In the genomic region with DNA sequence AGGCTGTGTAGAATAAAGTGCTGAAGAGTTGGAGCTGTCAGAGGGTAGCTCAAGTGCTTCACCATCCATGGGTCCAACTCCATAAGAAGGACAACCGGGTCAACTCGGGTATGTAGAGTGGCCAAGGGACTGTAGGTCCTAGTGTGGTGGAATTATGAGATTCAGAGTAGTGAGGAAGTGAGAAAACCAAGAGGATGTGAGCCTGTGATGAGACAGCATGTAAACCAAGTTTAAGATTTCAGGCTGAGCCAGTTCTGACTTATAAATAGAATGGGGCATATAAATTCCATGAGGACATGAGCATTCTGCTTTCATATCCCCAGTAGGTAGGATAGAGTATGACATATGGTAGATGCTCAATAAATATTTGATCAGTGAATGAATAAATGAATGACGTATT, we compare ENCODE assay signal across 27 cellular contexts.
DNase-seq lines count a peak whose midpoint lies in the region; ATAC-seq, FAIRE-seq and TF ChIP-seq lines count a peak whose summit lies in the region.
"Had no signal": no experiment of that assay in that cellular context is flagged by ENCODE, and none has a peak within 500 bp of the region (broad histone marks: within the 10 kb centered on the region; RNA-seq: fewer than 3 reads in every experiment).

No MANE protein-coding gene starts in this region.

- H4K20me1 ChIP-seq in mammary epithelial cell (ENCODE audit: insufficient read depth, low read length), result no peaks in the 10 kb centered on the region

- H3K9ac ChIP-seq in mammary epithelial cell (ENCODE audit: insufficient read depth, low read length), result no peak overlapping the region
- H3K9ac ChIP-seq: KMS-11, parathyroid adenoma had no signal

- no peaks in the 10 kb centered on the region for H3K27me3 ChIP-seq in mammary epithelial cell (ENCODE audit: insufficient read depth, low read length)
- no peaks in the 10 kb centered on the region for H3K27me3 ChIP-seq in breast epithelium
- H3K27me3 ChIP-seq in bronchial epithelial cell (ENCODE audit: control insufficient read depth, insufficient read depth, low read length), result no peaks in the 10 kb centered on the region

- DNase-seq in mammary epithelial cell (peak; percentile 48), breast epithelium (ENCODE audit: low spot score in 2 of 2) (no peak), LHCN-M2 (ENCODE audit: low read depth) (peak; percentile 55), bronchial epithelial cell (ENCODE audit: low read depth) (peak; percentile 56), sciatic nerve (ENCODE audit: low spot score) (no peak), cerebellar nuclear complex (lab: John Stamatoyannopoulos, UW) (no peak), RWPE1 (ENCODE audit: low spot score) (no peak), iPS-NIHi11 (ENCODE audit: low spot score) (no peak)
- DNase-seq: 8988T; activated CD8-positive, alpha-beta memory T cell treated with anti-CD3 and anti-CD28 coated beads, Interleukin-2, amount 50 U/mL, for 4 hours; dorsolateral prefrontal cortex; GF-D8; GOT3; heart left ventricle; NCI-H1694 treated with DMSO at 0.1 percent for 48 hours; NCI-H2171 treated with DMSO at 0.1 percent for 48 hours; NCI-H526; right cardiac atrium; stimulated activated CD4-positive, alpha-beta T cell treated with anti-CD3 and anti-CD28 coated beads, Interleukin-4, amount 100 ng/mL, for 24 hours; stimulated activated naive CD8-positive, alpha-beta T cell treated with anti-CD3 and anti-CD28 coated beads, Interleukin-15, amount 100 ng/mL, for 72 hours; tibial artery had no signal

- H3K36me3 ChIP-seq in mammary epithelial cell (ENCODE audit: insufficient read depth, low read length) (no peaks in the 10 kb centered on the region), breast epithelium (no peaks in the 10 kb centered on the region), bronchial epithelial cell (ENCODE audit: control insufficient read depth, insufficient read depth, low read length) (no peaks in the 10 kb centered on the region)
- H3K36me3 ChIP-seq: heart left ventricle, tibial artery had no signal

- H3K79me2 ChIP-seq in mammary epithelial cell (ENCODE audit: insufficient read depth, low read length), result no peaks in the 10 kb centered on the region
- H3K79me2 ChIP-seq: parathyroid adenoma had no signal

- intact Hi-C loops in mammary epithelial cell (cut with micrococcal nuclease) (no loop called here), breast epithelium (cut with DNase I; ENCODE audit: low total_unique reads) (no loop called here), sciatic nerve (cut with DNase I) (no loop called here)

- H2AFZ ChIP-seq in mammary epithelial cell (ENCODE audit: low read depth, low read length), result peak overlapping the region; percentile 39
- H2AFZ ChIP-seq: parathyroid adenoma had no signal

- no peak for TF ChIP-seq POLR2A in breast epithelium (IDR thresholded peaks at IDR 0.05)

- ATAC-seq in sciatic nerve, result peak; percentile 39
- ATAC-seq: activated naive CD4-positive, alpha-beta T cell treated with anti-CD3 and anti-CD28 coated beads, Interleukin-2, amount 50 U/mL, for 72 hours; left lobe of liver; right cardiac atrium; stimulated activated naive CD8-positive, alpha-beta T cell treated with anti-CD3 and anti-CD28 coated beads, Interleukin-15, amount 100 ng/mL, for 72 hours; WTC11 had no signal

- FAIRE-seq in bronchial epithelial cell (lab: Jason Lieb, UNC), result no peak
- FAIRE-seq: HTR-8/SVneo had no signal

- TF ChIP-seq CTCF in mammary epithelial cell (conservative IDR thresholded peaks at IDR 0.05 in 1 of 2, IDR thresholded peaks at IDR 0.05 in 1 of 2; ENCODE audit: extremely low read depth in 1 of 2, insufficient read depth in 1 of 2, low read depth in 1 of 2, low read length in 2 of 2) (no peak), breast epithelium (IDR thresholded peaks at IDR 0.05) (no peak), bronchial epithelial cell (IDR thresholded peaks at IDR 0.05; ENCODE audit: insufficient read depth, low read length, severe bottlenecking) (no peak), RWPE1 (conservative IDR thresholded peaks at IDR 0.05; ENCODE audit: low read depth) (no peak)

- POLR2A ChIA-PET in RWPE1 (lab: Yijun Ruan, JAX; ENCODE audit: low non-redundant PET), result no interaction called here

- peak overlapping the region; percentile 7 for H3K4me2 ChIP-seq in mammary epithelial cell (ENCODE audit: insufficient read depth, low read depth, low read length)
- H3K4me2 ChIP-seq: KMS-11 had no signal

- H3K4me1 ChIP-seq in mammary epithelial cell (ENCODE audit: insufficient read depth, low read length), result peaks cover 14% of the 10 kb centered on the region
- H3K4me1 ChIP-seq in breast epithelium, result no peaks in the 10 kb centered on the region
- H3K4me1 ChIP-seq: parathyroid adenoma, tibial artery had no signal

- H3K4me3 ChIP-seq in mammary epithelial cell (replicated peaks in 1 of 3; ENCODE audit: insufficient read depth in 1 of 3, low read depth in 2 of 3, low read length in 3 of 3) (no peak overlapping the region), breast epithelium (no peak overlapping the region), bronchial epithelial cell (ENCODE audit: low read depth, low read length) (no peak overlapping the region)
- H3K4me3 ChIP-seq: dorsolateral prefrontal cortex, heart left ventricle, tibial artery had no signal

- H3K9me3 ChIP-seq in mammary epithelial cell (replicated peaks; ENCODE audit: insufficient read depth, low read length), result no peaks in the 10 kb centered on the region
- H3K9me3 ChIP-seq in breast epithelium, result no peaks in the 10 kb centered on the region
- H3K9me3 ChIP-seq: heart left ventricle, tibial artery had no signal

- in situ Hi-C loops in mammary epithelial cell (cut with MboI; ENCODE audit: low sequenced_read_pairs in 2 of 2), result loop anchor here (25.0 kb wide), 2 partner anchors 255 to 505 kb away; a partner anchor contains a TSS

- CTCF ChIA-PET in mammary epithelial cell (lab: Charles Lee; ENCODE audit: low non-redundant PET) (no interaction called here), RWPE1 (lab: Yijun Ruan, JAX) (interaction anchor here (0.8 kb wide), 1 partner anchor 496 kb away, joined by 3 read pairs; no protein-coding TSS in a partner anchor)

- no TSS peak for BruUV-seq in mammary epithelial cell (replicated peaks; lab: Mats Ljungman, UMichigan)

- WGBS in mammary epithelial cell (ENCODE audit: low coverage, missing lambda C conversion rate), result 90% methylated on average over 3 of the region's 3 CpGs

- dilution Hi-C loops in mammary epithelial cell (cut with HindIII; ENCODE audit: low sequenced_read_pairs), result no loop called here

- H3K27ac ChIP-seq in mammary epithelial cell (ENCODE audit: insufficient read depth, low read depth, low read length) (no peak overlapping the region), breast epithelium (no peak overlapping the region), RWPE1 (no peak overlapping the region)
- H3K27ac ChIP-seq: dorsolateral prefrontal cortex, KMS-11, parathyroid adenoma, tibial artery had no signal

Comparison
In these comparisons a context has a peak if more than half of its experiments do, and no peak if none do; other contexts are left out.
1. DNase-seq: peak in mammary epithelial cell (single experiment), LHCN-M2 (single experiment) and bronchial epithelial cell (single experiment); none in breast epithelium (0 of 2), sciatic nerve (single experiment), cerebellar nuclear complex (0 of 2), RWPE1 (single experiment) and iPS-NIHi11 (single experiment).